In the genomic region with DNA sequence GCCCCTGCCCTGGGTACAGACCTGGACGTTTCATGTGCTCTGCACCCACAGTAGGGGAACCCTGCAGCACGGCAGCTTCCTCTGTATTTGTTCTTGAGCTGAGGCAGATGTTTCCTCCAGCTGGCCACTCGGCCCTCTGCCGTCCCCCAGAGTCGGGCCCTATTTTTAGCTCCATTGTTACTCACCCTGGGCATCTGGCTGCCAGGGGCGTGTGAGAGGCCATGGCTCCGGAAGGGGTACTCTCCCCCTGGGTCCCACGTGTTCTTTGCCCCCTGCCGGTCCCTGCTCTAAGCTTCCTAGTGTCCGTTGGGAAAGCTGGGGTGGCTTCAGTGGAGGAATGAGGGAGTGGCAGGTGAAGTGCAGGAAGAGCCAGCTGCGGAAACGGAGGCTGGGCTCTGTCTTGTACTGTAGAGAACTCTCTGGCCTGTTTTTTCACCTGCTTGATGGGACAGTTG, we compare ENCODE assay signal across 9 cellular contexts. TPM values are rescaled to one million over a fixed set of nuclear protein-coding genes. Genes with fewer than 3 reads are reported as not detected.
DNase-seq lines count a peak whose midpoint lies in the region; ATAC-seq and TF ChIP-seq lines count a peak whose summit lies in the region.
"Had no signal": no experiment of that assay in that cellular context is flagged by ENCODE, and none has a peak within 500 bp of the region (broad histone marks: within the 10 kb centered on the region; RNA-seq: fewer than 3 reads in every experiment).

No MANE protein-coding gene starts in this region.

- H3K4me3 ChIP-seq in spleen (peak overlapping the region in 1 of 8 donors; percentile 31), vagina (no peak overlapping the region)

- no CpG with 5 or more reads among the region's 12 CpGs for WGBS in H9 (ENCODE audit: extremely low coverage, insufficient read length, low lambda C conversion rate)
- WGBS in spleen, 5 donors, result 8 to 22% (median 11%) methylated on average over 11 to 12 of the region's 12 CpGs

- H3K4me1 ChIP-seq in H9 (ENCODE audit: insufficient read depth, low read length), result peaks cover 4% of the 10 kb centered on the region; the same call in 1 of the 2 replicates
- peaks cover 20 to 72% (median 53%) of the 10 kb centered on the region in 6 donors for H3K4me1 ChIP-seq in spleen
- peaks cover 20% of the 10 kb centered on the region for H3K4me1 ChIP-seq in vagina

- no peak overlapping the region for H2BK120ac ChIP-seq in H9 (ENCODE audit: low read depth, low read length, poor library complexity, severe bottlenecking)

- peaks cover 2% of the 10 kb centered on the region; the same call in 1 of the 2 replicates for H3K79me2 ChIP-seq in H9 (ENCODE audit: insufficient read depth, low read length)

- H3K4me3 Mint-ChIP-seq in H9, result peak overlapping the region in 1 of 2 experiments; percentile 20; a peak in 1 of 5 replicates
- no peak overlapping the region for H3K4me3 Mint-ChIP-seq in activated T-helper 17 cell treated with anti-CD3 and anti-CD28 coated beads, Interleukin-2, amount 50 U/mL, for 72 hours

- H2BK15ac ChIP-seq in H9 (ENCODE audit: low read depth, low read length), result no peak overlapping the region

- in situ Hi-C loops in G401 (cut with HindIII; ENCODE audit: low sequenced_read_pairs), result no loop called here

- H3K4me1 Mint-ChIP-seq in H9, result peaks cover 43 to 50% of the 10 kb centered on the region in 2 experiments
- no peaks in the 10 kb centered on the region for H3K4me1 Mint-ChIP-seq in activated T-helper 17 cell treated with anti-CD3 and anti-CD28 coated beads, Interleukin-2, amount 50 U/mL, for 72 hours

- H3K4ac ChIP-seq in H9 (ENCODE audit: low read depth, low read length), result no peak overlapping the region

- no peak overlapping the region for H3K18ac ChIP-seq in H9 (ENCODE audit: insufficient read length, low read depth, low read length)

- peak; percentile 67 for DNase-seq in H9
- DNase-seq in UCSD-AML1 (lab: John Stamatoyannopoulos, UW; ENCODE audit: unreplicated experiment), result peak; percentile 79
- peak; percentile 19 to 46 for DNase-seq in hippocampal formation (lab: John Stamatoyannopoulos, UW)
- DNase-seq in spleen, result no peak
- DNase-seq in vagina (ENCODE audit: extremely low spot score in 2 of 2), result no peak
- DNase-seq in G401 (ENCODE audit: low spot score), result no peak
- DNase-seq in amniotic stem cell (lab: John Stamatoyannopoulos, UW), result no peak
- DNase-seq: OCI-M1 had no signal

- no peak overlapping the region for H2AK5ac ChIP-seq in H9 (ENCODE audit: insufficient read length, low read length)

- no peaks in the 10 kb centered on the region for H3K36me3 Mint-ChIP-seq in H9 (ENCODE audit: insufficient read depth in 1 of 3, low read depth in 3 of 3)
- no peaks in the 10 kb centered on the region for H3K36me3 Mint-ChIP-seq in activated T-helper 17 cell treated with anti-CD3 and anti-CD28 coated beads, Interleukin-2, amount 50 U/mL, for 72 hours (ENCODE audit: low read depth)

- TF ChIP-seq CTCF in H9 (conservative IDR thresholded peaks at IDR 0.05), result no peak; the same call in 2 of the 3 replicates
- TF ChIP-seq CTCF in spleen (IDR thresholded peaks at IDR 0.05 in 8 of 11, conservative IDR thresholded peaks at IDR 0.05 in 3 of 11), result peak in 3 of 11 experiments; percentile 7 to 17 (median 12)
- no peak for TF ChIP-seq CTCF in vagina (IDR thresholded peaks at IDR 0.05)

- H3K14ac ChIP-seq in H9 (ENCODE audit: insufficient read depth, low read length), result no peak overlapping the region

- H3K9me3 Mint-ChIP-seq in H9, result no peaks in the 10 kb centered on the region; a peak in 1 of 5 replicates
- no peaks in the 10 kb centered on the region for H3K9me3 Mint-ChIP-seq in activated T-helper 17 cell treated with anti-CD3 and anti-CD28 coated beads, Interleukin-2, amount 50 U/mL, for 72 hours

- H3K9me3 ChIP-seq in H9 (ENCODE audit: control insufficient read depth, low read depth, low read length) (no peaks in the 10 kb centered on the region), spleen (no peaks in the 10 kb centered on the region), vagina (no peaks in the 10 kb centered on the region)

- TF ChIP-seq POLR2A in spleen (IDR thresholded peaks at IDR 0.05) (no peak), vagina (IDR thresholded peaks at IDR 0.05) (no peak)

- no peak overlapping the region for H4K91ac ChIP-seq in H9 (ENCODE audit: insufficient read length, low read depth, low read length)

- no peaks in the 10 kb centered on the region for H3K23me2 ChIP-seq in H9 (ENCODE audit: insufficient read length, low read depth, low read length, poor library complexity, severe bottlenecking)

- no peaks in the 10 kb centered on the region for H3K27me3 Mint-ChIP-seq in H9 (ENCODE audit: low read depth)
- H3K27me3 Mint-ChIP-seq in activated T-helper 17 cell treated with anti-CD3 and anti-CD28 coated beads, Interleukin-2, amount 50 U/mL, for 72 hours, result no peaks in the 10 kb centered on the region

- no peak overlapping the region for H3K23ac ChIP-seq in H9 (ENCODE audit: insufficient read length, low read depth, low read length)

- no peaks in the 10 kb centered on the region for H3K79me1 ChIP-seq in H9 (ENCODE audit: insufficient read depth, low read depth, low read length, poor library complexity, severe bottlenecking)

- ATAC-seq in activated T-helper 17 cell treated with anti-CD3 and anti-CD28 coated beads, Interleukin-2, amount 50 U/mL, for 72 hours (replicated peaks), result no peak

- H2BK12ac ChIP-seq in H9 (ENCODE audit: insufficient read length, low read depth, low read length), result no peak overlapping the region

- H3T11ph ChIP-seq in H9 (ENCODE audit: low read length), result no peak overlapping the region

- no peaks in the 10 kb centered on the region for H4K20me1 ChIP-seq in H9 (ENCODE audit: control insufficient read depth, insufficient read depth, insufficient read length)

- no peak overlapping the region for H4K5ac ChIP-seq in H9 (ENCODE audit: insufficient read length, low read depth, low read length)

- H2BK20ac ChIP-seq in H9 (ENCODE audit: low read depth, low read length, poor library complexity, severe bottlenecking), result no peak overlapping the region

- H3K27ac Mint-ChIP-seq in H9, result peak overlapping the region; percentile 49 to 88 (median 60); a peak in 4 of 7 replicates
- H3K27ac Mint-ChIP-seq in activated T-helper 17 cell treated with anti-CD3 and anti-CD28 coated beads, Interleukin-2, amount 50 U/mL, for 72 hours, result no peak overlapping the region

- no peak overlapping the region for H3K9ac ChIP-seq in H9 (ENCODE audit: extremely low read depth, insufficient read length, low read length)

- intact Hi-C loops in spleen (cut with DNase I; ENCODE audit: low total_unique reads), result no loop called here
- intact Hi-C loops in vagina (cut with DNase I), result no loop called here

- H3K4me2 ChIP-seq in H9 (ENCODE audit: insufficient read depth, insufficient read length, low read length), result no peak overlapping the region

- H2AFZ ChIP-seq in H9 (ENCODE audit: low read length), result no peak overlapping the region

- no peak overlapping the region for H3K56ac ChIP-seq in H9 (ENCODE audit: insufficient read length, low read depth, low read length)

- H4K8ac ChIP-seq in H9 (replicated peaks; ENCODE audit: insufficient read length, low read depth, low read length), result no peak overlapping the region

- H3K27me3 ChIP-seq in H9 (ENCODE audit: insufficient read depth, low read length) (no peaks in the 10 kb centered on the region), spleen (replicated peaks in 1 of 7) (no peaks in the 10 kb centered on the region), vagina (no peaks in the 10 kb centered on the region)

- H3K36me3 ChIP-seq in spleen (no peaks in the 10 kb centered on the region), vagina (no peaks in the 10 kb centered on the region)

- H3K27ac ChIP-seq in H9 (ENCODE audit: insufficient read length, low read depth, low read length) (no peak overlapping the region), spleen (peak overlapping the region; percentile 31 to 81 (median 69)), vagina (no peak overlapping the region)

- H2BK5ac ChIP-seq in H9 (ENCODE audit: insufficient read length, low read length), result no peak overlapping the region

RNA-seq across cellular contexts. Expression of a gene that starts 30.4 kb away (rescaled TPM):
- 21.1 and 21.6 TPM in 2 replicates for total RNA-seq in H9 (2021)
- 10 to 100 TPM in 6 of 7 donors, 1 to 10 TPM in 1; 8.5 to 27.8 (median 20.5) TPM for total RNA-seq in spleen
- 10 to 100 TPM in 2 of 3 donors, 1 to 10 TPM in 1; 7.7 to 19.7 (median 16.8) TPM for polyA plus RNA-seq in spleen
- total RNA-seq in activated T-helper 17 cell treated with anti-CD3 and anti-CD28 coated beads, Interleukin-2, amount 50 U/mL, for 72 hours, result 1 to 10 TPM in 1 of 2 donors, under 1 TPM in 1; 0.17 to 1.4 TPM
- 6.9 TPM for total RNA-seq in vagina
- total RNA-seq in G401 (2014; rRNA removed; shearing (Covaris generic)), result 31.8 and 34.8 TPM in 2 replicates

Comparison
In these comparisons a context has a peak if more than half of its experiments do, and no peak if none do; other contexts are left out.
1. DNase-seq: peak in H9 (single experiment), UCSD-AML1 (single experiment) and hippocampal formation (2 of 2); none in spleen (single experiment), vagina (0 of 2), G401 (single experiment) and amniotic stem cell (single experiment).
2. H3K27ac ChIP-seq: peak in spleen (8 of 8); none in H9 (single experiment) and vagina (single experiment).